In genomic region chr1:230713915-230714764, GRCh38 we compare ENCODE assay signal across 9 cellular contexts. TPM values are rescaled to one million over a fixed set of nuclear protein-coding genes. Genes with fewer than 3 reads are reported as not detected.
DNase-seq lines count a peak whose midpoint lies in the region; ATAC-seq and TF ChIP-seq lines count a peak whose summit lies in the region.
"Had no signal": no experiment of that assay in that cellular context is flagged by ENCODE, and none has a peak within 500 bp of the region (broad histone marks: within the 10 kb centered on the region; RNA-seq: fewer than 3 reads in every experiment).

AGT (minus strand) TSS chr1:230714122; CDS start chr1:230710823, 3,299 bp downstream.

- H3K27me3 Mint-ChIP-seq in nephron progenitor cell (ENCODE audit: low read depth, poor library complexity) = peaks cover 14% of the 10 kb centered on the region

- peaks cover 25% of the 10 kb centered on the region for H3K4me1 Mint-ChIP-seq in nephron progenitor cell
- H3K4me1 Mint-ChIP-seq: IgD-negative memory B cell had no signal

- no peak for TF ChIP-seq CTCF in nephron progenitor cell (IDR thresholded peaks at IDR 0.05)

- peak within 1 kb of the TSS; percentile 18 for H3K4me3 Mint-ChIP-seq in nephron progenitor cell

- H3K36me3 Mint-ChIP-seq in nephron progenitor cell (ENCODE audit: low read depth) = no peaks in the 10 kb centered on the region
- H3K36me3 Mint-ChIP-seq: IgD-negative memory B cell had no signal

- peaks cover 10% of the 10 kb centered on the region for H3K9me3 Mint-ChIP-seq in nephron progenitor cell

- H3K27ac Mint-ChIP-seq in nephron progenitor cell = peak within 1 kb of the TSS; percentile 88
- H3K27ac Mint-ChIP-seq: IgD-negative memory B cell had no signal

- ATAC-seq in stimulated activated naive CD8-positive, alpha-beta T cell treated with anti-CD3 and anti-CD28 coated beads, Interleukin-15, Interleukin-2, amounts not matched to agents 100 U/mL and 50 U/mL, for 24 hours = no peak
- ATAC-seq in HG03025 (IDR thresholded peaks at IDR 0.05; ENCODE audit: low FRiP score, unreplicated experiment) = no peak

- DNase-seq in AG08395 (ENCODE audit: low spot score) (peak; percentile 94), NCI-H2196 (lab: John Stamatoyannopoulos, UW; ENCODE audit: unreplicated experiment) (peak; percentile 80), epidermal melanocyte (ENCODE audit: insufficient read length, low spot score) (peak; percentile 38), nephron progenitor cell (no peak), SW480 (ENCODE audit: low spot score) (no peak), mesenteric fat pad (ENCODE audit: low spot score) (no peak)
- DNase-seq in stimulated activated naive CD8-positive, alpha-beta T cell treated with anti-CD3 and anti-CD28 coated beads, Interleukin-15, Interleukin-2, amounts not matched to agents 100 U/mL and 50 U/mL, for 24 hours = no peak

RNA-seq across cellular contexts. Expression of gene AGT, which starts in this region (rescaled TPM):
- 3.7 TPM for total RNA-seq in mesenteric fat pad

Comparison
In these comparisons a context has a peak if more than half of its experiments do, and no peak if none do; other contexts are left out.
1. DNase-seq: peak in AG08395 (single experiment), NCI-H2196 (single experiment) and epidermal melanocyte (single experiment); none in nephron progenitor cell (single experiment), stimulated activated naive CD8-positive, alpha-beta T cell treated with anti-CD3 and anti-CD28 coated beads, Interleukin-15, Interleukin-2, amounts not matched to agents 100 U/mL and 50 U/mL, for 24 hours (single experiment), SW480 (single experiment) and mesenteric fat pad (single experiment).